8 cellular contexts compared by ENCODE assay signal in the genomic region with DNA sequence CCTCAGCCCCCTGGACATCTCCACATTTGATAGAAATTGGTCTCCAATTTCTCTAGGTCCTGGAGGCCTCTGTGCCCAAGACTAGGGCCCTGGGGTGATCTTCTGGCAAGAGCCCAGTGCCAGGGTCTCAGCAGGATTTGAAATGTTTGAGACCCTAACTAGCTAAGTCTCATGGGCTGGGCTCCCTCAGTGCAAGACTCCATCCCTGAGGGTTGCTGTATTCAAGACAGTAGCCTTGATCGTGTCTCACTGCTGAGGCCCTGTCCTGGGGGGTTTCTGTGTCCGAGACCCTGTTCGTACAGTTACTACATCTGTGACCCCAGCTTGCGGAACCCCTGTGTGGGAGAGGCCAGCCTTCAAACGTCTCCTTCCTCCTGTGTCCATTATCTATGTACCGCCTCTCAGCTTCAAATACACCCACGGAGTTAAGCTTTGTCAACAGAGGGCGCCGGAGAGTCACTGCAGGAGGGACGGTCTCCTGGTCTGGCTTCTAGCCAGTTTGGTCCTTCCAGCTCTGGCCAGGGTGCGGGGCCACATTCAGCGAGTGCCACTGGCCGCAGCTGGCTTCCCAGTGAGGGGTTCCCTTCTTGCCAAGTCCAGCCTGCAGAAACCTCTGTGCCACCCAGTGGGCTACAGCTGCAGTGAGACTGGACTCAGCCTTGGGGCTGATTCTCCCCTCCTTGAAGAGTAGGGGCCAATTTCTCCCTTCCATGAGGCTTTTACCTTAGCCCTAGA. TPM values are rescaled to one million over a fixed set of nuclear protein-coding genes. Genes with fewer than 3 reads are reported as not detected.
A peak's percentile ranks its signal among the peaks of the same experiment; 100 is the strongest.
DNase-seq lines count a peak whose midpoint lies in the region; ATAC-seq, FAIRE-seq and TF ChIP-seq lines count a peak whose summit lies in the region.
"Not testable (repeated sequence)": the region's sequence is repeated elsewhere in the genome, so short reads cannot be mapped to it uniquely, and the experiment has no call there.

No MANE protein-coding gene starts in this region.

- peak; percentile 63 for ATAC-seq in GM18867 (IDR thresholded peaks at IDR 0.05; ENCODE audit: unreplicated experiment)
- ATAC-seq in HepG2: peak; percentile 80

- H3K4me3 ChIP-seq in NB4 (ENCODE audit: low read depth, low read length); HepG2 (replicated peaks in 1 of 3; ENCODE audit: insufficient read depth in 1 of 3, low read depth in 2 of 3, low read length in 3 of 3): not testable (repeated sequence)

- CTCF ChIA-PET in HepG2 (lab: Yijun Ruan, JAX; ENCODE audit: low intra/inter-chr PET ratio, low total read pairs): not testable (repeated sequence)

- FAIRE-seq in HepG2 (lab: Jason Lieb, UNC): not testable (repeated sequence)

- H3K27me3 ChIP-seq in HepG2 (ENCODE audit: control insufficient read depth in 1 of 2, insufficient read depth in 2 of 2, low read length in 2 of 2): not testable (repeated sequence)

- in situ Hi-C loops in HepG2 (cut with HindIII; ENCODE audit: extremely low pct_ligation_motif_present, low pct_unique_long_range_greater_than_20kb): not testable (repeated sequence)

- intact Hi-C loops in HepG2 (cut with micrococcal nuclease; ENCODE audit: unreplicated experiment): not testable (repeated sequence)

- H2AFZ ChIP-seq in HepG2 (ENCODE audit: low read length): not testable (repeated sequence)

- H3K79me2 ChIP-seq in HepG2 (ENCODE audit: insufficient read depth, low read length): not testable (repeated sequence)

- H3K4me1 ChIP-seq in HepG2 (ENCODE audit: insufficient read depth, low read length): peaks cover 20% of the 10 kb centered on the region

- peak; percentile 35 for TF ChIP-seq CTCF in AG09319 (IDR thresholded peaks at IDR 0.05; ENCODE audit: low read depth, low read length)
- TF ChIP-seq CTCF in NB4 (IDR thresholded peaks at IDR 0.05; ENCODE audit: low read depth, low read length); HepG2 (CRISPR knock-in tag; IDR thresholded peaks at IDR 0.05): not testable (repeated sequence)

- not testable (repeated sequence) for TF ChIP-seq POLR2A in NB4 (IDR thresholded peaks at IDR 0.05; ENCODE audit: extremely low read depth, insufficient read length); HepG2 (IDR thresholded peaks at IDR 0.05; ENCODE audit: insufficient read depth in 1 of 2, low read depth in 2 of 2, low read length in 2 of 2)

- not testable (repeated sequence) for H3K36me3 ChIP-seq in HepG2 (replicated peaks in 1 of 2; ENCODE audit: control insufficient read depth in 1 of 2, insufficient read depth in 2 of 2, low read length in 2 of 2)

- not testable (repeated sequence) for DNase-seq in AG09319 (ENCODE audit: extremely low read depth, low read depth)
- peak; percentile 41 for DNase-seq in NB4 (ENCODE audit: low read depth)
- DNase-seq in SK-N-DZ (ENCODE audit: low spot score): peak; percentile 69
- peak; percentile 44 for DNase-seq in activated T-cell treated with anti-CD3 and anti-CD28 coated beads for 48 hours (ENCODE audit: low read depth)
- DNase-seq in ecto neural progenitor cell (ENCODE audit: low spot score): peak; percentile 83
- peak; percentile 38 for DNase-seq in HepG2 (ENCODE audit: low spot score)
- peak in 2 of 3 donors; percentile 18 to 58 for DNase-seq in stimulated activated CD4-positive, alpha-beta T cell treated with anti-CD3 and anti-CD28 coated beads, Interleukin-12 subunit alpha, Interleukin-12 subunit beta, amount 100 ng/mL, for 48 hours (ENCODE audit: low read depth in 2 of 3, low spot score in 1 of 3)

- BruUV-seq in HepG2 (replicated peaks; lab: Mats Ljungman, UMichigan): not testable (repeated sequence)

- not testable (repeated sequence) for H3K9ac ChIP-seq in HepG2 (ENCODE audit: insufficient read depth, low read depth, low read length)

- not testable (repeated sequence) for TF ChIP-seq RAD21 in HepG2 (CRISPR knock-in tag; IDR thresholded peaks at IDR 0.05)

- H3K4me2 ChIP-seq in HepG2 (ENCODE audit: low read depth, low read length): not testable (repeated sequence)

- 33% methylated on average over 6 of the region's 13 CpGs for WGBS in HepG2 (ENCODE audit: low lambda C conversion rate)

- not testable (repeated sequence) for H3K9me3 ChIP-seq in HepG2 (ENCODE audit: low read length)

- TF ChIP-seq EP300 in HepG2 (IDR thresholded peaks at IDR 0.05; ENCODE audit: low read depth in 2 of 2, low read length in 2 of 2); HepG2 (CRISPR knock-in tag; IDR thresholded peaks at IDR 0.05; ENCODE audit: borderline replicate concordance): not testable (repeated sequence)

- H3K27ac ChIP-seq in HepG2 (ENCODE audit: extremely low read length, insufficient read depth, low read length): not testable (repeated sequence)

- not testable (repeated sequence) for H4K20me1 ChIP-seq in HepG2 (ENCODE audit: insufficient read depth, low read length)

- POLR2A ChIA-PET in HepG2 (lab: Yijun Ruan, JAX): not testable (repeated sequence)

TF ChIP-seq in HepG2, 621 proteins besides CTCF, POLR2A, EP300 and RAD21:
- peak; percentile 29 for TF ChIP-seq STAG1 (CRISPR knock-in tag; IDR thresholded peaks at IDR 0.05)

RNA-seq across cellular contexts. Expression of a gene that starts 36.8 kb away (rescaled TPM):
- polyA plus RNA-seq in SK-N-DZ (2014; cell fraction: cytosol; rRNA removed): 0.25 and 0.26 TPM in 2 replicates
- polyA plus RNA-seq in SK-N-DZ (2014; cell fraction: nucleus; rRNA removed): 0.41 and 1.6 TPM in 2 replicates
- total RNA-seq in HepG2 (2016; rRNA removed; fragmentation: Illumina TruSeq; extraction: Trizol): 7.0 and 7.2 TPM in 2 replicates
- total RNA-seq in HepG2 (2016; cell fraction: cytosol; rRNA removed; fragmentation: Illumina TruSeq; extraction: Trizol; ENCODE audit: low read depth): 1.8 and 1.9 TPM in 2 replicates
- total RNA-seq in HepG2 (2016; cell fraction: insoluble cytoplasmic fraction; rRNA removed; fragmentation: Illumina TruSeq; extraction: Trizol): 4.6 and 6.9 TPM in 2 replicates
- 2.4 and 3.0 TPM in 2 replicates for total RNA-seq in HepG2 (2016; cell fraction: membrane; rRNA removed; fragmentation: Illumina TruSeq; extraction: Trizol)
- 8.3 and 8.8 TPM in 2 replicates for total RNA-seq in HepG2 (2016; cell fraction: nucleus; rRNA removed; fragmentation: Illumina TruSeq; extraction: Trizol)
- polyA plus RNA-seq in HepG2 (2011; rRNA removed): 1.3 and 2.4 TPM in 2 replicates
- 1.5 and 2.4 TPM in 2 replicates for polyA plus RNA-seq in HepG2 (2011; cell fraction: cytosol; rRNA removed)
- 5.0 and 8.4 TPM in 2 replicates for polyA plus RNA-seq in HepG2 (2011; cell fraction: nucleus; rRNA removed)
- 3.0 and 7.8 TPM in 2 replicates for polyA plus RNA-seq in HepG2 (2012)
- 0.46 and 0.49 TPM in 2 replicates for polyA plus RNA-seq in HepG2 (2016; cell fraction: cytosol; fragmentation: Illumina TruSeq; extraction: Trizol; ENCODE audit: low read depth)
- 4.1 and 5.1 TPM in 2 replicates for polyA plus RNA-seq in HepG2 (2016; cell fraction: insoluble cytoplasmic fraction; fragmentation: Illumina TruSeq; extraction: Trizol; ENCODE audit: low read depth)
- 0.69 and 0.85 TPM in 2 replicates for polyA plus RNA-seq in HepG2 (2016; cell fraction: membrane; fragmentation: Illumina TruSeq; extraction: Trizol; ENCODE audit: low read depth)
- polyA plus RNA-seq in HepG2 (2016; cell fraction: nucleus; fragmentation: Illumina TruSeq; extraction: Trizol; ENCODE audit: insufficient read depth, low read depth): 7.5 and 8.1 TPM in 2 replicates
- 0.49 and 29.4 TPM in 2 replicates for polyA minus RNA-seq in HepG2 (2011; rRNA and poly(A)+ RNA removed; ENCODE audit: low replicate concordance)
- 4.5 and 5.8 TPM in 2 replicates for polyA minus RNA-seq in HepG2 (2011; cell fraction: cytosol; rRNA and poly(A)+ RNA removed)
- polyA minus RNA-seq in HepG2 (2011; cell fraction: nucleus; rRNA and poly(A)+ RNA removed): 8.8 and 9.8 TPM in 2 replicates

RNA-seq across cellular contexts. Expression of a gene that starts 51.5 kb away (rescaled TPM):
- 434 and 468 TPM in 2 replicates for polyA plus RNA-seq in SK-N-DZ (2014; cell fraction: cytosol; rRNA removed)
- 167 and 185 TPM in 2 replicates for polyA plus RNA-seq in SK-N-DZ (2014; cell fraction: nucleus; rRNA removed)
- 153 and 235 TPM in 2 replicates for total RNA-seq in HepG2 (2016; rRNA removed; fragmentation: Illumina TruSeq; extraction: Trizol)
- total RNA-seq in HepG2 (2016; cell fraction: cytosol; rRNA removed; fragmentation: Illumina TruSeq; extraction: Trizol; ENCODE audit: low read depth): 97.6 and 118 TPM in 2 replicates
- total RNA-seq in HepG2 (2016; cell fraction: insoluble cytoplasmic fraction; rRNA removed; fragmentation: Illumina TruSeq; extraction: Trizol): 156 and 237 TPM in 2 replicates
- total RNA-seq in HepG2 (2016; cell fraction: membrane; rRNA removed; fragmentation: Illumina TruSeq; extraction: Trizol): 195 and 220 TPM in 2 replicates
- total RNA-seq in HepG2 (2016; cell fraction: nucleus; rRNA removed; fragmentation: Illumina TruSeq; extraction: Trizol): 85.6 and 92.5 TPM in 2 replicates
- 408 and 468 TPM in 2 replicates for polyA plus RNA-seq in HepG2 (2011; rRNA removed)
- 399 and 528 TPM in 2 replicates for polyA plus RNA-seq in HepG2 (2011; cell fraction: cytosol; rRNA removed)
- 142 and 169 TPM in 2 replicates for polyA plus RNA-seq in HepG2 (2011; cell fraction: nucleus; rRNA removed)
- polyA plus RNA-seq in HepG2 (2012): 311 and 349 TPM in 2 replicates
- 376 and 452 TPM in 2 replicates for polyA plus RNA-seq in HepG2 (2016; cell fraction: cytosol; fragmentation: Illumina TruSeq; extraction: Trizol; ENCODE audit: low read depth)
- polyA plus RNA-seq in HepG2 (2016; cell fraction: insoluble cytoplasmic fraction; fragmentation: Illumina TruSeq; extraction: Trizol; ENCODE audit: low read depth): 420 and 553 TPM in 2 replicates
- polyA plus RNA-seq in HepG2 (2016; cell fraction: membrane; fragmentation: Illumina TruSeq; extraction: Trizol; ENCODE audit: low read depth): 376 and 422 TPM in 2 replicates
- 243 and 256 TPM in 2 replicates for polyA plus RNA-seq in HepG2 (2016; cell fraction: nucleus; fragmentation: Illumina TruSeq; extraction: Trizol; ENCODE audit: insufficient read depth, low read depth)
- polyA minus RNA-seq in HepG2 (2011; rRNA and poly(A)+ RNA removed; ENCODE audit: low replicate concordance): 543 and 868 TPM in 2 replicates
- 96.2 and 102 TPM in 2 replicates for polyA minus RNA-seq in HepG2 (2011; cell fraction: cytosol; rRNA and poly(A)+ RNA removed)
- 21.2 and 34.9 TPM in 2 replicates for polyA minus RNA-seq in HepG2 (2011; cell fraction: nucleus; rRNA and poly(A)+ RNA removed)
